ENCODE assay signal across 8 cellular contexts in genomic region chr1:9823693-9823942, GRCh38. TPM values are rescaled to one million over a fixed set of nuclear protein-coding genes. Genes with fewer than 3 reads are reported as not detected.
DNase-seq lines count a peak whose midpoint lies in the region; ATAC-seq and TF ChIP-seq lines count a peak whose summit lies in the region.

No MANE protein-coding gene starts in this region.

- H3K36me3 ChIP-seq in mammary epithelial cell (ENCODE audit: insufficient read depth, low read length) (no peaks in the 10 kb centered on the region), mucosa of descending colon (ENCODE audit: low read depth) (no peaks in the 10 kb centered on the region)

- H3K27ac ChIP-seq in mammary epithelial cell (ENCODE audit: insufficient read depth, low read depth, low read length), result peak overlapping the region; percentile 72

- in situ Hi-C loops in mammary epithelial cell (cut with MboI; ENCODE audit: low sequenced_read_pairs in 2 of 2), result no loop called here

- DNase-seq in mammary epithelial cell (no peak), mucosa of descending colon (no peak), ureter (ENCODE audit: low spot score) (no peak), cortex of kidney (lab: John Stamatoyannopoulos, UW) (no peak), GOT3 (lab: John Stamatoyannopoulos, UW) (no peak)

- WGBS in mammary epithelial cell (ENCODE audit: low coverage, missing lambda C conversion rate), result no CpG with 5 or more reads among the region's 40 CpGs

- peaks cover 48% of the 10 kb centered on the region for H3K79me2 ChIP-seq in mammary epithelial cell (ENCODE audit: insufficient read depth, low read length)

- peak; percentile 67 for TF ChIP-seq POLR2A in GM19099 (IDR thresholded peaks at IDR 0.05; ENCODE audit: extremely low read depth, insufficient read length, low read depth)

- H2AFZ ChIP-seq in mammary epithelial cell (ENCODE audit: low read depth, low read length), result peak overlapping the region; percentile 48

- intact Hi-C loops in mammary epithelial cell (cut with micrococcal nuclease), result no loop called here
- intact Hi-C loops in mucosa of descending colon (cut with DNase I, micrococcal nuclease), result no loop called here

- peak overlapping the region; percentile 90 for H3K4me2 ChIP-seq in mammary epithelial cell (ENCODE audit: insufficient read depth, low read depth, low read length)

- BruUV-seq in mammary epithelial cell (replicated peaks; lab: Mats Ljungman, UMichigan), result no TSS peak

- H3K4me1 ChIP-seq in mammary epithelial cell (ENCODE audit: insufficient read depth, low read length), result peaks cover 27% of the 10 kb centered on the region
- peaks cover 30% of the 10 kb centered on the region for H3K4me1 ChIP-seq in mucosa of descending colon (ENCODE audit: low read depth)

- H3K4me3 ChIP-seq in mammary epithelial cell (replicated peaks in 1 of 3; ENCODE audit: insufficient read depth in 1 of 3, low read depth in 2 of 3, low read length in 3 of 3), result peak overlapping the region in 2 of 3 experiments; percentile 91 to 93
- H3K4me3 ChIP-seq in mucosa of descending colon, result peak overlapping the region; percentile 80

- no peaks in the 10 kb centered on the region for H3K9me3 ChIP-seq in mammary epithelial cell (replicated peaks; ENCODE audit: insufficient read depth, low read length)
- no peaks in the 10 kb centered on the region for H3K9me3 ChIP-seq in mucosa of descending colon

- H4K20me1 ChIP-seq in mammary epithelial cell (ENCODE audit: insufficient read depth, low read length), result no peaks in the 10 kb centered on the region

- no peaks in the 10 kb centered on the region for H3K27me3 ChIP-seq in mammary epithelial cell (ENCODE audit: insufficient read depth, low read length)

- CTCF ChIA-PET in mammary epithelial cell (lab: Charles Lee; ENCODE audit: low non-redundant PET), result no interaction called here

- dilution Hi-C loops in mammary epithelial cell (cut with HindIII; ENCODE audit: low sequenced_read_pairs), result loop anchor here (5.0 kb wide), 1 partner anchor 69 kb away; no protein-coding TSS in a partner anchor

- no peak for TF ChIP-seq CTCF in mammary epithelial cell (conservative IDR thresholded peaks at IDR 0.05 in 1 of 2, IDR thresholded peaks at IDR 0.05 in 1 of 2; ENCODE audit: extremely low read depth in 1 of 2, insufficient read depth in 1 of 2, low read depth in 1 of 2, low read length in 2 of 2)
- no peak for TF ChIP-seq CTCF in mucosa of descending colon (IDR thresholded peaks at IDR 0.05)

- peak overlapping the region; percentile 76 for H3K9ac ChIP-seq in mammary epithelial cell (ENCODE audit: insufficient read depth, low read length)

- peak; percentile 6 for ATAC-seq in HG03342 (IDR thresholded peaks at IDR 0.05; ENCODE audit: unreplicated experiment)
- peak; percentile 4 for ATAC-seq in mucosa of descending colon
- no peak for ATAC-seq in HG03565 (IDR thresholded peaks at IDR 0.05; ENCODE audit: unreplicated experiment)

RNA-seq across cellular contexts. Expression of gene CLSTN1, which starts 0.1 kb away (rescaled TPM):
- 100 to 1,000 TPM; 229 to 335 TPM for total RNA-seq in mammary epithelial cell
- polyA plus RNA-seq in mammary epithelial cell, result 168 TPM
- polyA minus RNA-seq in mammary epithelial cell, result 399 TPM
- 100 to 1,000 TPM; 166 to 275 (median 224) TPM for total RNA-seq in mucosa of descending colon
- total RNA-seq in ureter, result 75.0 TPM
